In the genomic region with DNA sequence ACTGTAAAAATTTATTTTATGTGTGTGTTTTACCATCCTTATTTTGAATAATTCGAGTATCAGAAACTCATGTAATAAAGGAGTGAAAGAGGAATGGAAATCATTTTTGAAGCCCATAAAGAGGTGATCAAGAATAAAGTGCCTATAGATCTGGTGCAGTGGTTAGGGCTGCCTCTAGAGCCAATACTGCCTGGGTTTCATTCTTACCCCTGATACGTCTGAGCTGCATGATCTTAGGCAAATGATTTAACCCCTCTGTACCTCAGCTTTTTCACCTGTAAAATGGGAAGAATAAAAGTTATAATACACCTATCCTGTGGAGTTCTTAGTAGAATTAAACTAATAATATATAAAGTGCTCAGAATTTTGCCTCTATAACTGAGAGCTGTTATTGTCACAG, we compare ENCODE assay signal across 12 cellular contexts. TPM values are rescaled to one million over a fixed set of nuclear protein-coding genes. Genes with fewer than 3 reads are reported as not detected.
"Had no signal": no experiment of that assay in that cellular context is flagged by ENCODE, and none has a peak within 500 bp of the region (broad histone marks: within the 10 kb centered on the region; RNA-seq: fewer than 3 reads in every experiment).

No MANE protein-coding gene starts in this region.

- H3K27ac ChIP-seq: GM23248 had no signal

- H3K4me3 ChIP-seq: GM23248, GM23338, HAP-1 had no signal

- H3K4me2 ChIP-seq: GM23338 had no signal

- H3K9ac ChIP-seq: GM23248 had no signal

- DNase-seq: GM23248, GOT3, H7, H9, HCEC 1CT, HFFc6 had no signal

- ATAC-seq: GM23338, HCT116 had no signal

- H3K36me3 ChIP-seq: HAP-1 had no signal

- H2AFZ ChIP-seq: GM23248, GM23338 had no signal

- FAIRE-seq: H1, H54 had no signal

RNA-seq across cellular contexts. Expression of gene EFHB, which starts 30.4 kb away (rescaled TPM):
- total RNA-seq: H4 had no signal
